Comparison of ENCODE assay signal across 29 cellular contexts in genomic region chr4:35918491-35918977, GRCh38.
"Had no signal": no experiment of that assay in that cellular context is flagged by ENCODE, and none has a peak within 500 bp of the region (broad histone marks: within the 10 kb centered on the region; RNA-seq: fewer than 3 reads in every experiment).

No MANE protein-coding gene starts in this region.

- H3K27me3 ChIP-seq: left lung, right atrium auricular region, right lobe of liver, stomach, testis, thyroid gland, transverse colon, upper lobe of left lung, vagina had no signal

- H3K4me2 ChIP-seq: smooth muscle cell had no signal

- H3K79me2 ChIP-seq: parathyroid adenoma had no signal

- H3K9me3 Mint-ChIP-seq: immature natural killer cell; naive thymus-derived CD8-positive, alpha-beta T cell; nephron; neural crest cell; stimulated activated memory B cell treated with anti-CD40 and anti-IgM and Interleukin-4, amounts not matched to agents 10 μg/mL and 1 μg/mL and 100 μg/mL, for 72 hours had no signal

- DNase-seq: immature natural killer cell; kidney; left colon; left lung; lower lobe of right lung; mammary epithelial cell; mesenchymal stem cell; naive thymus-derived CD8-positive, alpha-beta T cell; occipital lobe; right lobe of liver; stimulated activated CD4-positive, alpha-beta T cell treated with anti-CD3 and anti-CD28 coated beads, Interleukin-1b, Interleukin-23, amount 100 ng/mL, for 48 hours; stimulated activated CD4-positive, alpha-beta T cell treated with anti-CD3 and anti-CD28 coated beads, Interleukin-2, amount 100 ng/mL, for 48 hours; stimulated activated CD4-positive, alpha-beta T cell treated with anti-CD3 and anti-CD28 coated beads, Interleukin-4, amount 100 ng/mL, for 4 hours; stimulated activated CD8-positive, alpha-beta memory T cell treated with anti-CD3 and anti-CD28 coated beads, Interleukin-4, amount 100 ng/mL, for 48 hours; stimulated activated naive CD8-positive, alpha-beta T cell treated with anti-CD3 and anti-CD28 coated beads, Interleukin-15, Interleukin-2, amounts not matched to agents 100 U/mL and 50 U/mL, for 24 hours; stomach; testis; thyroid gland; transverse colon; upper lobe of left lung had no signal

- H3K4me3 ChIP-seq: left lung, lower lobe of right lung, right atrium auricular region, right lobe of liver, smooth muscle cell, stomach, testis, thyroid gland, transverse colon, upper lobe of left lung, vagina had no signal

- H3K9me3 ChIP-seq: left lung, lower lobe of right lung, neutrophil, right atrium auricular region, right lobe of liver, stomach, testis, thyroid gland, transverse colon, upper lobe of left lung, vagina had no signal

- H3K4me1 Mint-ChIP-seq: nephron; neural crest cell; stimulated activated memory B cell treated with anti-CD40 and anti-IgM and Interleukin-4, amounts not matched to agents 10 μg/mL and 1 μg/mL and 100 μg/mL, for 72 hours had no signal

- H3K36me3 ChIP-seq: left lung, lower lobe of right lung, neutrophil, right atrium auricular region, right lobe of liver, stomach, thyroid gland, transverse colon, upper lobe of left lung, vagina had no signal

- ATAC-seq: left colon; left lung; lower lobe of right lung; naive thymus-derived CD8-positive, alpha-beta T cell; right lobe of liver; stimulated activated memory B cell treated with anti-CD40 and anti-IgM and Interleukin-4, amounts not matched to agents 10 μg/mL and 1 μg/mL and 100 μg/mL, for 72 hours; stimulated activated naive CD8-positive, alpha-beta T cell treated with anti-CD3 and anti-CD28 coated beads, Interleukin-15, Interleukin-2, amounts not matched to agents 100 U/mL and 50 U/mL, for 24 hours had no signal

- H3K4me1 ChIP-seq: left lung, lower lobe of right lung, parathyroid adenoma, right atrium auricular region, right lobe of liver, stomach, testis, transverse colon, upper lobe of left lung, vagina had no signal

- H3K27me3 Mint-ChIP-seq: stimulated activated memory B cell treated with anti-CD40 and anti-IgM and Interleukin-4, amounts not matched to agents 10 μg/mL and 1 μg/mL and 100 μg/mL, for 72 hours had no signal

- FAIRE-seq: islet of Langerhans, kidney had no signal

- H3K9ac ChIP-seq: parathyroid adenoma had no signal

- H3K27ac Mint-ChIP-seq: immature natural killer cell; naive thymus-derived CD8-positive, alpha-beta T cell; nephron; stimulated activated memory B cell treated with anti-CD40 and anti-IgM and Interleukin-4, amounts not matched to agents 10 μg/mL and 1 μg/mL and 100 μg/mL, for 72 hours had no signal

- H3K4me3 Mint-ChIP-seq: immature natural killer cell; naive thymus-derived CD8-positive, alpha-beta T cell; nephron; neural crest cell; stimulated activated memory B cell treated with anti-CD40 and anti-IgM and Interleukin-4, amounts not matched to agents 10 μg/mL and 1 μg/mL and 100 μg/mL, for 72 hours had no signal

- H2AFZ ChIP-seq: parathyroid adenoma had no signal

- H3K36me3 Mint-ChIP-seq: immature natural killer cell; naive thymus-derived CD8-positive, alpha-beta T cell; stimulated activated memory B cell treated with anti-CD40 and anti-IgM and Interleukin-4, amounts not matched to agents 10 μg/mL and 1 μg/mL and 100 μg/mL, for 72 hours had no signal

- H3K27ac ChIP-seq: left lung, lower lobe of right lung, neutrophil, parathyroid adenoma, right atrium auricular region, right lobe of liver, stomach, testis, thyroid gland, transverse colon, upper lobe of left lung, vagina had no signal
